In the genomic region with DNA sequence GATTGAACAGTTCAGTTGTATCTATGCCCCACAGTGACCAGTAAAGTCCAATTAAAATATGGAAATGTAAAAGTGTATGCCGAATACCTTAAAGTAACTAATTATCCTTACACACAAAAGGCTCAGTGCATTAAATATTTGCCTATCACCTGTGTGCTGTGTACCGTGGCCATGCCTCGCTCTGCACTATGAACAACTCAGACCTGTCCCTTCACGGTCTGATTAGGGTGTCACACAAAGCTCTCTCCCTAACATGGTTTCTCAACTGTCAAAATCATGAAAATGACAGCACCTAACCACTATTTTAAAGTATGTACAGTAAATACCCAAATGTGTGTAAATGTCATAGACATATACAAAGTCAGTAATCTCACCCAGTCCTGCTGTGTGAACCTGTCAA, we compare ENCODE assay signal across 12 cellular contexts. TPM values are rescaled to one million over a fixed set of nuclear protein-coding genes. Genes with fewer than 3 reads are reported as not detected.
A peak's percentile ranks its signal among the peaks of the same experiment; 100 is the strongest.
DNase-seq lines count a peak whose midpoint lies in the region; ATAC-seq and TF ChIP-seq lines count a peak whose summit lies in the region.
"Had no signal": no experiment of that assay in that cellular context is flagged by ENCODE, and none has a peak within 500 bp of the region (broad histone marks: within the 10 kb centered on the region; RNA-seq: fewer than 3 reads in every experiment).

No MANE protein-coding gene starts in this region.

- peak; percentile 40 for ATAC-seq in GM21390 (IDR thresholded peaks at IDR 0.05; ENCODE audit: unreplicated experiment)
- ATAC-seq in activated B cell treated with CpG ODN at 0.5 μM for 24 hours (ENCODE audit: low read depth): peak; percentile 55
- peak in 1 of 2 donors; percentile 39 for ATAC-seq in lower lobe of right lung
- ATAC-seq in GM19351 (IDR thresholded peaks at IDR 0.05; ENCODE audit: unreplicated experiment): no peak

- H3K4me3 ChIP-seq in CD8-positive, alpha-beta memory T cell (ENCODE audit: low read length): no peak overlapping the region
- H3K4me3 ChIP-seq in lower lobe of right lung (no peak overlapping the region), prostate gland (no peak overlapping the region), endodermal cell (ENCODE audit: low read length) (no peak overlapping the region)

- no peak overlapping the region for H3K9ac ChIP-seq in endodermal cell (ENCODE audit: extremely low read depth, low read length, poor library complexity, severe bottlenecking)

- H3K27me3 ChIP-seq in CD8-positive, alpha-beta memory T cell (ENCODE audit: insufficient read depth, low read length, poor library complexity, severe bottlenecking): no peaks in the 10 kb centered on the region
- H3K27me3 ChIP-seq in lower lobe of right lung (ENCODE audit: low read depth): no peaks in the 10 kb centered on the region
- H3K27me3 ChIP-seq in prostate gland (replicated peaks; ENCODE audit: insufficient read depth): no peaks in the 10 kb centered on the region
- H3K27me3 ChIP-seq in endodermal cell (ENCODE audit: control insufficient read depth, insufficient read depth, low read length, poor library complexity, severe bottlenecking): no peaks in the 10 kb centered on the region

- H3K4me1 Mint-ChIP-seq in CD8-positive, alpha-beta memory T cell: peaks cover 0 to 100% (median 90%) of the 10 kb centered on the region in 3 donors
- peaks cover 85% of the 10 kb centered on the region for H3K4me1 Mint-ChIP-seq in activated B cell treated with CpG ODN at 0.5 μM for 24 hours
- peaks cover 3% of the 10 kb centered on the region for H3K4me1 Mint-ChIP-seq in endodermal cell

- POLR2A ChIA-PET in CD8-positive, alpha-beta memory T cell (lab: Charles Lee): interaction anchor here (1.1 to 2.5 kb wide), 5 partner anchors 12 to 74 kb away, joined by 3 to 21 read pairs (median 4); a partner anchor contains a TSS
- POLR2A ChIA-PET in activated B cell treated with CpG ODN at 0.5 μM for 24 hours (lab: Charles Lee): interaction anchor here (1.3 to 2.8 kb wide), 6 partner anchors 14 to 74 kb away, joined by 3 to 27 read pairs (median 6); a partner anchor contains a TSS

- H3K36me3 ChIP-seq in CD8-positive, alpha-beta memory T cell (ENCODE audit: insufficient read depth, low read length): peaks cover 27% of the 10 kb centered on the region
- H3K36me3 ChIP-seq in lower lobe of right lung (peaks cover 68% of the 10 kb centered on the region), prostate gland (no peaks in the 10 kb centered on the region), endodermal cell (ENCODE audit: control insufficient read depth, insufficient read depth, low read length) (peaks cover 63% of the 10 kb centered on the region)

- peak overlapping the region in 7 of 8 donors; percentile 62 to 94 (median 91) for H3K27ac Mint-ChIP-seq in CD8-positive, alpha-beta memory T cell
- peak overlapping the region; percentile 85 for H3K27ac Mint-ChIP-seq in activated B cell treated with CpG ODN at 0.5 μM for 24 hours
- no peak overlapping the region for H3K27ac Mint-ChIP-seq in endodermal cell

- peaks cover 94% of the 10 kb centered on the region for H3K4me1 ChIP-seq in CD8-positive, alpha-beta memory T cell (ENCODE audit: insufficient read depth, low read length)
- peaks cover 9% of the 10 kb centered on the region for H3K4me1 ChIP-seq in lower lobe of right lung
- no peaks in the 10 kb centered on the region for H3K4me1 ChIP-seq in prostate gland (replicated peaks)
- H3K4me1 ChIP-seq in endodermal cell (ENCODE audit: control insufficient read depth, insufficient read depth, low read length): no peaks in the 10 kb centered on the region

- CTCF ChIA-PET in CD8-positive, alpha-beta memory T cell (lab: Charles Lee): interaction anchor here (1.2 to 4.0 kb wide), 4 partner anchors 14 to 74 kb away, joined by 3 to 44 read pairs (median 6); a partner anchor contains a TSS
- CTCF ChIA-PET in activated B cell treated with CpG ODN at 0.5 μM for 24 hours (lab: Charles Lee): interaction anchor here (0.9 to 5.9 kb wide), 4 partner anchors 40 to 74 kb away, joined by 3 to 43 read pairs (median 9); a partner anchor contains a TSS

- TF ChIP-seq POLR2A in prostate gland (IDR thresholded peaks at IDR 0.05) (no peak), erythroblast (IDR thresholded peaks at IDR 0.05; ENCODE audit: low read length) (no peak)

- H3K4me3 Mint-ChIP-seq in CD8-positive, alpha-beta memory T cell: peak overlapping the region; percentile 19 to 77 (median 54)
- H3K4me3 Mint-ChIP-seq in activated B cell treated with CpG ODN at 0.5 μM for 24 hours: peak overlapping the region; percentile 29
- no peak overlapping the region for H3K4me3 Mint-ChIP-seq in endodermal cell

- WGBS in prostate gland: 66% methylated on average over 4 of the region's 4 CpGs
- 94% methylated on average over 4 of the region's 4 CpGs; no CpG with 5 or more reads in 1 of the 2 experiments for WGBS in endodermal cell (ENCODE audit: insufficient coverage in 1 of 2, insufficient read length in 1 of 2), 2 experiments

- H3K36me3 Mint-ChIP-seq in CD8-positive, alpha-beta memory T cell: peaks cover 14 to 87% (median 30%) of the 10 kb centered on the region in 3 donors
- H3K36me3 Mint-ChIP-seq in activated B cell treated with CpG ODN at 0.5 μM for 24 hours (ENCODE audit: low read depth) (peaks cover 92% of the 10 kb centered on the region), endodermal cell (ENCODE audit: low read depth) (peaks cover 42% of the 10 kb centered on the region)

- H3K9me3 ChIP-seq in CD8-positive, alpha-beta memory T cell (ENCODE audit: low read length): no peaks in the 10 kb centered on the region
- no peaks in the 10 kb centered on the region for H3K9me3 ChIP-seq in lower lobe of right lung
- H3K9me3 ChIP-seq in prostate gland: no peaks in the 10 kb centered on the region
- H3K9me3 ChIP-seq in endodermal cell (ENCODE audit: control insufficient read depth, low read length): no peaks in the 10 kb centered on the region

- intact Hi-C loops in activated B cell treated with CpG ODN at 0.5 μM for 24 hours (cut with micrococcal nuclease) (loop anchor here (1.0 to 2.0 kb wide), 3 partner anchors 22 to 75 kb away; no protein-coding TSS in a partner anchor), lower lobe of right lung (cut with DNase I) (no loop called here), prostate gland (cut with DNase I) (no loop called here)

- no peak for DNase-seq in CD8-positive, alpha-beta memory T cell
- DNase-seq in activated B cell treated with CpG ODN at 0.5 μM for 24 hours (no peak), lower lobe of right lung (no peak), prostate gland (ENCODE audit: low spot score) (no peak), endodermal cell (no peak), erythroblast (lab: John Stamatoyannopoulos, UW) (no peak)
- DNase-seq: left colon, NCI-H226, SIG-M5 had no signal

- peak overlapping the region; percentile 40 for H3K27ac ChIP-seq in CD8-positive, alpha-beta memory T cell (ENCODE audit: low read depth, low read length)
- peak overlapping the region; percentile 15 for H3K27ac ChIP-seq in lower lobe of right lung
- H3K27ac ChIP-seq in prostate gland: no peak overlapping the region
- no peak overlapping the region for H3K27ac ChIP-seq in endodermal cell (ENCODE audit: low read depth, low read length)
- H3K27ac ChIP-seq: HL-60 had no signal

- peaks cover 0 to 2% (median 0%) of the 10 kb centered on the region in 5 donors for H3K9me3 Mint-ChIP-seq in CD8-positive, alpha-beta memory T cell
- no peaks in the 10 kb centered on the region for H3K9me3 Mint-ChIP-seq in activated B cell treated with CpG ODN at 0.5 μM for 24 hours
- H3K9me3 Mint-ChIP-seq in endodermal cell: no peaks in the 10 kb centered on the region

- H3K27me3 Mint-ChIP-seq in CD8-positive, alpha-beta memory T cell: peaks cover 0 to 3% of the 10 kb centered on the region in 2 donors
- H3K27me3 Mint-ChIP-seq in activated B cell treated with CpG ODN at 0.5 μM for 24 hours: no peaks in the 10 kb centered on the region
- H3K27me3 Mint-ChIP-seq in endodermal cell (ENCODE audit: insufficient read depth): no peaks in the 10 kb centered on the region

- TF ChIP-seq CTCF in activated B cell treated with CpG ODN at 0.5 μM for 24 hours (IDR thresholded peaks at IDR 0.05) (no peak), lower lobe of right lung (IDR thresholded peaks at IDR 0.05) (no peak), prostate gland (IDR thresholded peaks at IDR 0.05) (no peak), endodermal cell (conservative IDR thresholded peaks at IDR 0.05) (no peak)

RNA-seq across cellular contexts. Expression of a gene that starts 43.1 kb away (rescaled TPM):
- total RNA-seq in CD8-positive, alpha-beta memory T cell: 10 to 100 TPM; 45.5 to 45.8 TPM
- polyA plus RNA-seq in CD8-positive, alpha-beta memory T cell: 270 TPM
- total RNA-seq in activated B cell treated with CpG ODN at 0.5 μM for 24 hours: 67.1 and 68.6 TPM in 2 replicates
- total RNA-seq in lower lobe of right lung: 27.1 TPM
- total RNA-seq in prostate gland: 1 to 10 TPM; 6.8 to 8.2 TPM
- 10 to 100 TPM; 15.6 to 18.4 TPM for total RNA-seq in endodermal cell
- polyA plus RNA-seq in endodermal cell (2013, experiment 1 of 2): 10.0 TPM
- 9.3 TPM for polyA plus RNA-seq in endodermal cell (2013, experiment 2 of 2)

Comparison
In these comparisons a context has a peak if more than half of its experiments do, and no peak if none do; other contexts are left out.
1. H3K27ac ChIP-seq: peak in CD8-positive, alpha-beta memory T cell (single experiment) and lower lobe of right lung (single experiment); none in prostate gland (0 of 2) and endodermal cell (single experiment).